ENCODE assay signal across 20 cellular contexts in the genomic region with DNA sequence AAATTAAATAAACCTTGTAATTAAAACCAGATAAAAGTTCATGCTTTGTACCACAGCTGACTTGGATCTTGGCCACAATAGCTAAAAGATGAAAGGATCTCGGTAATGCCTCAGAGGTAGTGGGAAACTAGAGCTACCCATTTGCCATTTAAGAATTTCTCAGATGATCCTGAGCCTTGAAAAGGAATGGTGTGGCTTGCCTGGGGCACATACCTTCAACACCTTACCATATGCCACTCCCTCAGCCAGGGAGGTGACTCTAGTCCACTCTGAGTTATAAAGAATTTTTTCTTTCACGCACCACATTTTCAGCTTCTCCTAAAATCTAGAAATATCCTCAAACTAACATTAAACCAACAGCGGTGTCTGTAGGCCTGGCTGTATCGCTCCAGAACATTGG.
"Had no signal": no experiment of that assay in that cellular context is flagged by ENCODE, and none has a peak within 500 bp of the region (broad histone marks: within the 10 kb centered on the region; RNA-seq: fewer than 3 reads in every experiment).

No MANE protein-coding gene starts in this region.

- H3K9ac ChIP-seq: SK-N-SH had no signal

- H3K27ac ChIP-seq: RWPE1 had no signal

- H3K4me2 ChIP-seq: SK-N-SH had no signal

- DNase-seq: IMR-90, Karpas-422, KG1, MV-4-11, NCI-H1092, NCI-H1436, NCI-H187, NCI-H2029, NCI-H2081 treated with DMSO at 0.1 percent for 48 hours, NCI-H2171, NCI-H226, NCI-H446, NCI-H510A, NCI-H524 treated with DMSO at 0.1 percent for 48 hours, NCI-H69, NCI-H774, PC-3, SHP77 had no signal

- H3K9me3 ChIP-seq: SK-N-SH had no signal
